In the genomic region with DNA sequence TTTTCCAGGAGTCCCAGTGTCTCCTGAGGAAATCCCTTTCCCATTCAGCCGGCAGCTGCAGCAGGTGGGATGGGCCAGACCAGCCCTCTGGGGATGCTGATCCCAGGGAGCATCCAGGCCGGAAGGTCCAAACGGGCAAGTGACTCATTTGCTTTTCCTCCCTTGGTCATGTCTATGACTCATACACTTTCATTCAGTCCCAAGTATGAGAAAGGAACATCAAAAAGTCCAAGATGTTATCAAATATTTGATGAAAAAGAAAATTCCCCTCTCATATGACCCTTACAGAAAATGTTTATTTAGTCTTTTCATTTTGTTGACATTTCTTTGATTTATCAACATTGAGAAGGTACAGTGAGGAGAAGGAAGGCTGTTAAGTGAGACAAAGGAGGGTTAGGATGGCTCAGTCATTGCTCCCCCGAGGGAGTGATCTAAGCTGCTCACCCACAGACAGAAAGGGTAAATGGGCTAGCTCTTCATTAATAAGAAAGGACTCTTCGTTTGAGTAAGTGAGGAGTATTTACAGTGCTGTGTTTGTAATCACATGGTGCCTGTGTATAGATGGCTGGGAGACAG, we compare ENCODE assay signal across 1 cellular context.
TF ChIP-seq lines count a peak whose summit lies in the region.

No MANE protein-coding gene starts in this region.

TF ChIP-seq in HepG2, 621 proteins besides CTCF, POLR2A, EP300 and RAD21 (continued from another document and continues in another):
- TF ChIP-seq, protein P1, sequence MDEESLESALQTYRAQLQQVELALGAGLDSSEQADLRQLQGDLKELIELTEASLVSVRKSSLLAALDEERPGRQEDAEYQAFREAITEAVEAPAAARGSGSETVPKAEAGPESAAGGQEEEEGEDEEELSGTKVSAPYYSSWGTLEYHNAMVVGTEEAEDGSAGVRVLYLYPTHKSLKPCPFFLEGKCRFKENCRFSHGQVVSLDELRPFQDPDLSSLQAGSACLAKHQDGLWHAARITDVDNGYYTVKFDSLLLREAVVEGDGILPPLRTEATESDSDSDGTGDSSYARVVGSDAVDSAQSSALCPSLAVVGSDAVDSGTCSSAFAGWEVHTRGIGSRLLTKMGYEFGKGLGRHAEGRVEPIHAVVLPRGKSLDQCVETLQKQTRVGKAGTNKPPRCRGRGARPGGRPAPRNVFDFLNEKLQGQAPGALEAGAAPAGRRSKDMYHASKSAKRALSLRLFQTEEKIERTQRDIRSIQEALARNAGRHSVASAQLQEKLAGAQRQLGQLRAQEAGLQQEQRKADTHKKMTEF (CRISPR knock-in tag; IDR thresholded peaks at IDR 0.05) = peak; percentile 58; the same call in 1 of the 2 replicates
- TF ChIP-seq TCF7L2 (IDR thresholded peaks at IDR 0.05; ENCODE audit: low read depth, low read length) (no peak), SALL2 (CRISPR knock-in tag; IDR thresholded peaks at IDR 0.05) (no peak), MIER3 (CRISPR knock-in tag; IDR thresholded peaks at IDR 0.05; ENCODE audit: borderline replicate concordance) (no peak), KLF11 (CRISPR knock-in tag; IDR thresholded peaks at IDR 0.05) (no peak), ZNF232 (CRISPR knock-in tag; IDR thresholded peaks at IDR 0.05; ENCODE audit: borderline replicate concordance) (no peak), ZNF879 (CRISPR knock-in tag; IDR thresholded peaks at IDR 0.05) (no peak), KMT2B (CRISPR knock-in tag; IDR thresholded peaks at IDR 0.05) (0 out of 2 replicates have a peak, but pooled peaks have one; percentile 21), ZNF33B (CRISPR knock-in tag; IDR thresholded peaks at IDR 0.05) (no peak), BRD4 (CRISPR knock-in tag; IDR thresholded peaks at IDR 0.05) (no peak), SMAD3 (CRISPR knock-in tag; IDR thresholded peaks at IDR 0.05) (0 out of 2 replicates have a peak, but pooled peaks have one; percentile 43), RFXAP (CRISPR knock-in tag; IDR thresholded peaks at IDR 0.05; ENCODE audit: borderline replicate concordance) (no peak), PHF8 (CRISPR knock-in tag; IDR thresholded peaks at IDR 0.05) (no peak), ZNF761 (CRISPR knock-in tag; conservative IDR thresholded peaks at IDR 0.05) (no peak), TEAD2 (CRISPR knock-in tag; IDR thresholded peaks at IDR 0.05) (no peak), ZBTB7A (CRISPR knock-in tag; IDR thresholded peaks at IDR 0.05) (no peak), ZNF33A (CRISPR knock-in tag; IDR thresholded peaks at IDR 0.05; ENCODE audit: borderline replicate concordance) (no peak), FOXK1 (CRISPR knock-in tag; IDR thresholded peaks at IDR 0.05; ENCODE audit: borderline replicate concordance, low read depth) (no peak), SMAD9 (CRISPR knock-in tag; IDR thresholded peaks at IDR 0.05) (no peak), ZNF672 (CRISPR knock-in tag; IDR thresholded peaks at IDR 0.05) (no peak), ZNF260 (CRISPR knock-in tag; IDR thresholded peaks at IDR 0.05; ENCODE audit: borderline replicate concordance, low read depth) (no peak), SOX5 (CRISPR knock-in tag; IDR thresholded peaks at IDR 0.05; ENCODE audit: borderline replicate concordance) (peak; percentile 54; the same call in 1 of the 2 replicates), ZNF263 (CRISPR knock-in tag; IDR thresholded peaks at IDR 0.05) (no peak; the same call in 1 of the 2 replicates), MLLT10 (CRISPR knock-in tag; IDR thresholded peaks at IDR 0.05) (no peak), ZNF264 (CRISPR knock-in tag; IDR thresholded peaks at IDR 0.05) (peak; percentile 72; the same call in 1 of the 2 replicates), NR2F6 (IDR thresholded peaks at IDR 0.05) (peak; percentile 74), NR2F6 (CRISPR knock-in tag; IDR thresholded peaks at IDR 0.05) (peak; percentile 60), ZFYVE20 (CRISPR knock-in tag; IDR thresholded peaks at IDR 0.05; ENCODE audit: borderline replicate concordance, low read depth) (no peak), ZNF331 (CRISPR knock-in tag; IDR thresholded peaks at IDR 0.05) (0 out of 2 replicates have a peak, but pooled peaks have one; percentile 46)
- TF ChIP-seq, protein P2, sequence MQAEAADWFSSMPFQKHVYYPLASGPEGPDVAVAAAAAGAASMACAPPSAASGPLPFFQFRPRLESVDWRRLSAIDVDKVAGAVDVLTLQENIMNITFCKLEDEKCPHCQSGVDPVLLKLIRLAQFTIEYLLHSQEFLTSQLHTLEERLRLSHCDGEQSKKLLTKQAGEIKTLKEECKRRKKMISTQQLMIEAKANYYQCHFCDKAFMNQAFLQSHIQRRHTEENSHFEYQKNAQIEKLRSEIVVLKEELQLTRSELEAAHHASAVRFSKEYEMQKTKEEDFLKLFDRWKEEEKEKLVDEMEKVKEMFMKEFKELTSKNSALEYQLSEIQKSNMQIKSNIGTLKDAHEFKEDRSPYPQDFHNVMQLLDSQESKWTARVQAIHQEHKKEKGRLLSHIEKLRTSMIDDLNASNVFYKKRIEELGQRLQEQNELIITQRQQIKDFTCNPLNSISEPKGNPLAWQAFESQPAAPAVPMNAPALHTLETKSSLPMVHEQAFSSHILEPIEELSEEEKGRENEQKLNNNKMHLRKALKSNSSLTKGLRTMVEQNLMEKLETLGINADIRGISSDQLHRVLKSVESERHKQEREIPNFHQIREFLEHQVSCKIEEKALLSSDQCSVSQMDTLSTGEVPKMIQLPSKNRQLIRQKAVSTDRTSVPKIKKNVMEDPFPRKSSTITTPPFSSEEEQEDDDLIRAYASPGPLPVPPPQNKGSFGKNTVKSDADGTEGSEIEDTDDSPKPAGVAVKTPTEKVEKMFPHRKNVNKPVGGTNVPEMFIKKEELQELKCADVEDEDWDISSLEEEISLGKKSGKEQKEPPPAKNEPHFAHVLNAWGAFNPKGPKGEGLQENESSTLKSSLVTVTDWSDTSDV (CRISPR knock-in tag; IDR thresholded peaks at IDR 0.05) = no peak
- TF ChIP-seq, protein P3, sequence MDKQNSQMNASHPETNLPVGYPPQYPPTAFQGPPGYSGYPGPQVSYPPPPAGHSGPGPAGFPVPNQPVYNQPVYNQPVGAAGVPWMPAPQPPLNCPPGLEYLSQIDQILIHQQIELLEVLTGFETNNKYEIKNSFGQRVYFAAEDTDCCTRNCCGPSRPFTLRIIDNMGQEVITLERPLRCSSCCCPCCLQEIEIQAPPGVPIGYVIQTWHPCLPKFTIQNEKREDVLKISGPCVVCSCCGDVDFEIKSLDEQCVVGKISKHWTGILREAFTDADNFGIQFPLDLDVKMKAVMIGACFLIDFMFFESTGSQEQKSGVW (CRISPR knock-in tag; IDR thresholded peaks at IDR 0.05; ENCODE audit: borderline replicate concordance) = no peak
- TF ChIP-seq, protein P4, sequence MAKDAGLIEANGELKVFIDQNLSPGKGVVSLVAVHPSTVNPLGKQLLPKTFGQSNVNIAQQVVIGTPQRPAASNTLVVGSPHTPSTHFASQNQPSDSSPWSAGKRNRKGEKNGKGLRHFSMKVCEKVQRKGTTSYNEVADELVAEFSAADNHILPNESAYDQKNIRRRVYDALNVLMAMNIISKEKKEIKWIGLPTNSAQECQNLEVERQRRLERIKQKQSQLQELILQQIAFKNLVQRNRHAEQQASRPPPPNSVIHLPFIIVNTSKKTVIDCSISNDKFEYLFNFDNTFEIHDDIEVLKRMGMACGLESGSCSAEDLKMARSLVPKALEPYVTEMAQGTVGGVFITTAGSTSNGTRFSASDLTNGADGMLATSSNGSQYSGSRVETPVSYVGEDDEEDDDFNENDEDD (CRISPR knock-in tag; IDR thresholded peaks at IDR 0.05; ENCODE audit: borderline replicate concordance) = no peak
- TF ChIP-seq, protein P5, sequence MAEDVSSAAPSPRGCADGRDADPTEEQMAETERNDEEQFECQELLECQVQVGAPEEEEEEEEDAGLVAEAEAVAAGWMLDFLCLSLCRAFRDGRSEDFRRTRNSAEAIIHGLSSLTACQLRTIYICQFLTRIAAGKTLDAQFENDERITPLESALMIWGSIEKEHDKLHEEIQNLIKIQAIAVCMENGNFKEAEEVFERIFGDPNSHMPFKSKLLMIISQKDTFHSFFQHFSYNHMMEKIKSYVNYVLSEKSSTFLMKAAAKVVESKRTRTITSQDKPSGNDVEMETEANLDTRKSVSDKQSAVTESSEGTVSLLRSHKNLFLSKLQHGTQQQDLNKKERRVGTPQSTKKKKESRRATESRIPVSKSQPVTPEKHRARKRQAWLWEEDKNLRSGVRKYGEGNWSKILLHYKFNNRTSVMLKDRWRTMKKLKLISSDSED (CRISPR knock-in tag; IDR thresholded peaks at IDR 0.05) = no peak
- TF ChIP-seq, protein P6, sequence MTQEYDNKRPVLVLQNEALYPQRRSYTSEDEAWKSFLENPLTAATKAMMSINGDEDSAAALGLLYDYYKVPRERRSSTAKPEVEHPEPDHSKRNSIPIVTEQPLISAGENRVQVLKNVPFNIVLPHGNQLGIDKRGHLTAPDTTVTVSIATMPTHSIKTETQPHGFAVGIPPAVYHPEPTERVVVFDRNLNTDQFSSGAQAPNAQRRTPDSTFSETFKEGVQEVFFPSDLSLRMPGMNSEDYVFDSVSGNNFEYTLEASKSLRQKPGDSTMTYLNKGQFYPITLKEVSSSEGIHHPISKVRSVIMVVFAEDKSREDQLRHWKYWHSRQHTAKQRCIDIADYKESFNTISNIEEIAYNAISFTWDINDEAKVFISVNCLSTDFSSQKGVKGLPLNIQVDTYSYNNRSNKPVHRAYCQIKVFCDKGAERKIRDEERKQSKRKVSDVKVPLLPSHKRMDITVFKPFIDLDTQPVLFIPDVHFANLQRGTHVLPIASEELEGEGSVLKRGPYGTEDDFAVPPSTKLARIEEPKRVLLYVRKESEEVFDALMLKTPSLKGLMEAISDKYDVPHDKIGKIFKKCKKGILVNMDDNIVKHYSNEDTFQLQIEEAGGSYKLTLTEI (CRISPR knock-in tag; conservative IDR thresholded peaks at IDR 0.05) = no peak
- TF ChIP-seq, protein P7, sequence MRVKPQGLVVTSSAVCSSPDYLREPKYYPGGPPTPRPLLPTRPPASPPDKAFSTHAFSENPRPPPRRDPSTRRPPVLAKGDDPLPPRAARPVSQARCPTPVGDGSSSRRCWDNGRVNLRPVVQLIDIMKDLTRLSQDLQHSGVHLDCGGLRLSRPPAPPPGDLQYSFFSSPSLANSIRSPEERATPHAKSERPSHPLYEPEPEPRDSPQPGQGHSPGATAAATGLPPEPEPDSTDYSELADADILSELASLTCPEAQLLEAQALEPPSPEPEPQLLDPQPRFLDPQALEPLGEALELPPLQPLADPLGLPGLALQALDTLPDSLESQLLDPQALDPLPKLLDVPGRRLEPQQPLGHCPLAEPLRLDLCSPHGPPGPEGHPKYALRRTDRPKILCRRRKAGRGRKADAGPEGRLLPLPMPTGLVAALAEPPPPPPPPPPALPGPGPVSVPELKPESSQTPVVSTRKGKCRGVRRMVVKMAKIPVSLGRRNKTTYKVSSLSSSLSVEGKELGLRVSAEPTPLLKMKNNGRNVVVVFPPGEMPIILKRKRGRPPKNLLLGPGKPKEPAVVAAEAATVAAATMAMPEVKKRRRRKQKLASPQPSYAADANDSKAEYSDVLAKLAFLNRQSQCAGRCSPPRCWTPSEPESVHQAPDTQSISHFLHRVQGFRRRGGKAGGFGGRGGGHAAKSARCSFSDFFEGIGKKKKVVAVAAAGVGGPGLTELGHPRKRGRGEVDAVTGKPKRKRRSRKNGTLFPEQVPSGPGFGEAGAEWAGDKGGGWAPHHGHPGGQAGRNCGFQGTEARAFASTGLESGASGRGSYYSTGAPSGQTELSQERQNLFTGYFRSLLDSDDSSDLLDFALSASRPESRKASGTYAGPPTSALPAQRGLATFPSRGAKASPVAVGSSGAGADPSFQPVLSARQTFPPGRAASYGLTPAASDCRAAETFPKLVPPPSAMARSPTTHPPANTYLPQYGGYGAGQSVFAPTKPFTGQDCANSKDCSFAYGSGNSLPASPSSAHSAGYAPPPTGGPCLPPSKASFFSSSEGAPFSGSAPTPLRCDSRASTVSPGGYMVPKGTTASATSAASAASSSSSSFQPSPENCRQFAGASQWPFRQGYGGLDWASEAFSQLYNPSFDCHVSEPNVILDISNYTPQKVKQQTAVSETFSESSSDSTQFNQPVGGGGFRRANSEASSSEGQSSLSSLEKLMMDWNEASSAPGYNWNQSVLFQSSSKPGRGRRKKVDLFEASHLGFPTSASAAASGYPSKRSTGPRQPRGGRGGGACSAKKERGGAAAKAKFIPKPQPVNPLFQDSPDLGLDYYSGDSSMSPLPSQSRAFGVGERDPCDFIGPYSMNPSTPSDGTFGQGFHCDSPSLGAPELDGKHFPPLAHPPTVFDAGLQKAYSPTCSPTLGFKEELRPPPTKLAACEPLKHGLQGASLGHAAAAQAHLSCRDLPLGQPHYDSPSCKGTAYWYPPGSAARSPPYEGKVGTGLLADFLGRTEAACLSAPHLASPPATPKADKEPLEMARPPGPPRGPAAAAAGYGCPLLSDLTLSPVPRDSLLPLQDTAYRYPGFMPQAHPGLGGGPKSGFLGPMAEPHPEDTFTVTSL (CRISPR knock-in tag; IDR thresholded peaks at IDR 0.05; ENCODE audit: borderline replicate concordance) = peak; percentile 49; the same call in 1 of the 2 replicates
- TF ChIP-seq, protein P8, sequence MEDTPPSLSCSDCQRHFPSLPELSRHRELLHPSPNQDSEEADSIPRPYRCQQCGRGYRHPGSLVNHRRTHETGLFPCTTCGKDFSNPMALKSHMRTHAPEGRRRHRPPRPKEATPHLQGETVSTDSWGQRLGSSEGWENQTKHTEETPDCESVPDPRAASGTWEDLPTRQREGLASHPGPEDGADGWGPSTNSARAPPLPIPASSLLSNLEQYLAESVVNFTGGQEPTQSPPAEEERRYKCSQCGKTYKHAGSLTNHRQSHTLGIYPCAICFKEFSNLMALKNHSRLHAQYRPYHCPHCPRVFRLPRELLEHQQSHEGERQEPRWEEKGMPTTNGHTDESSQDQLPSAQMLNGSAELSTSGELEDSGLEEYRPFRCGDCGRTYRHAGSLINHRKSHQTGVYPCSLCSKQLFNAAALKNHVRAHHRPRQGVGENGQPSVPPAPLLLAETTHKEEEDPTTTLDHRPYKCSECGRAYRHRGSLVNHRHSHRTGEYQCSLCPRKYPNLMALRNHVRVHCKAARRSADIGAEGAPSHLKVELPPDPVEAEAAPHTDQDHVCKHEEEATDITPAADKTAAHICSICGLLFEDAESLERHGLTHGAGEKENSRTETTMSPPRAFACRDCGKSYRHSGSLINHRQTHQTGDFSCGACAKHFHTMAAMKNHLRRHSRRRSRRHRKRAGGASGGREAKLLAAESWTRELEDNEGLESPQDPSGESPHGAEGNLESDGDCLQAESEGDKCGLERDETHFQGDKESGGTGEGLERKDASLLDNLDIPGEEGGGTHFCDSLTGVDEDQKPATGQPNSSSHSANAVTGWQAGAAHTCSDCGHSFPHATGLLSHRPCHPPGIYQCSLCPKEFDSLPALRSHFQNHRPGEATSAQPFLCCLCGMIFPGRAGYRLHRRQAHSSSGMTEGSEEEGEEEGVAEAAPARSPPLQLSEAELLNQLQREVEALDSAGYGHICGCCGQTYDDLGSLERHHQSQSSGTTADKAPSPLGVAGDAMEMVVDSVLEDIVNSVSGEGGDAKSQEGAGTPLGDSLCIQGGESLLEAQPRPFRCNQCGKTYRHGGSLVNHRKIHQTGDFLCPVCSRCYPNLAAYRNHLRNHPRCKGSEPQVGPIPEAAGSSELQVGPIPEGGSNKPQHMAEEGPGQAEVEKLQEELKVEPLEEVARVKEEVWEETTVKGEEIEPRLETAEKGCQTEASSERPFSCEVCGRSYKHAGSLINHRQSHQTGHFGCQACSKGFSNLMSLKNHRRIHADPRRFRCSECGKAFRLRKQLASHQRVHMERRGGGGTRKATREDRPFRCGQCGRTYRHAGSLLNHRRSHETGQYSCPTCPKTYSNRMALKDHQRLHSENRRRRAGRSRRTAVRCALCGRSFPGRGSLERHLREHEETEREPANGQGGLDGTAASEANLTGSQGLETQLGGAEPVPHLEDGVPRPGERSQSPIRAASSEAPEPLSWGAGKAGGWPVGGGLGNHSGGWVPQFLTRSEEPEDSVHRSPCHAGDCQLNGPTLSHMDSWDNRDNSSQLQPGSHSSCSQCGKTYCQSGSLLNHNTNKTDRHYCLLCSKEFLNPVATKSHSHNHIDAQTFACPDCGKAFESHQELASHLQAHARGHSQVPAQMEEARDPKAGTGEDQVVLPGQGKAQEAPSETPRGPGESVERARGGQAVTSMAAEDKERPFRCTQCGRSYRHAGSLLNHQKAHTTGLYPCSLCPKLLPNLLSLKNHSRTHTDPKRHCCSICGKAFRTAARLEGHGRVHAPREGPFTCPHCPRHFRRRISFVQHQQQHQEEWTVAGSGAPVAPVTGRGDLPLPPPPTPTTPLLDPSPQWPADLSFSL (CRISPR knock-in tag; IDR thresholded peaks at IDR 0.05) = no peak
